ENCODE assay signal across 8 cellular contexts in genomic region chr5:43514816-43515677, GRCh38. TPM values are rescaled to one million over a fixed set of nuclear protein-coding genes. Genes with fewer than 3 reads are reported as not detected.
DNase-seq lines count a peak whose midpoint lies in the region; ATAC-seq and TF ChIP-seq lines count a peak whose summit lies in the region.

TSS of gene C5orf34 (minus strand) at chr5:43515148. CDS start at chr5:43509339, 5,809 bp downstream.

- peaks cover 26% of the 10 kb centered on the region for H3K4me1 ChIP-seq in Loucy (ENCODE audit: insufficient read depth, low read length, poor library complexity, severe bottlenecking)
- peaks cover 14% of the 10 kb centered on the region for H3K4me1 ChIP-seq in RWPE2 (ENCODE audit: insufficient read depth, poor library complexity, severe bottlenecking)

- peaks cover 2% of the 10 kb centered on the region for H3K27me3 Mint-ChIP-seq in nephron progenitor cell (ENCODE audit: low read depth, poor library complexity)
- H3K27me3 Mint-ChIP-seq in stimulated activated naive CD8-positive, alpha-beta T cell treated with anti-CD3 and anti-CD28 coated beads, Interleukin-15, Interleukin-2, amounts not matched to agents 100 ng/mL and 50 ng/mL, for 24 hours = no peaks in the 10 kb centered on the region

- peak within 1 kb of the TSS; percentile 93 for H3K4me3 Mint-ChIP-seq in nephron progenitor cell
- H3K4me3 Mint-ChIP-seq in stimulated activated naive CD8-positive, alpha-beta T cell treated with anti-CD3 and anti-CD28 coated beads, Interleukin-15, Interleukin-2, amounts not matched to agents 100 ng/mL and 50 ng/mL, for 24 hours = peak within 1 kb of the TSS; percentile 97

- H3K9me2 ChIP-seq in Loucy (replicated peaks; ENCODE audit: low read depth, low read length) = no peaks in the 10 kb centered on the region

- H3K27me3 ChIP-seq in H7 (ENCODE audit: control insufficient read depth, insufficient read depth, low read length) (no peaks in the 10 kb centered on the region), Loucy (ENCODE audit: insufficient read depth, low read length, poor library complexity, severe bottlenecking) (no peaks in the 10 kb centered on the region), RWPE2 (ENCODE audit: insufficient read depth, poor library complexity, severe bottlenecking) (no peaks in the 10 kb centered on the region)

- peak within 1 kb of the TSS; percentile 58 for H3K4me3 ChIP-seq in H7 (ENCODE audit: insufficient read depth, low read depth, low read length)
- H3K4me3 ChIP-seq in Loucy (ENCODE audit: low read length, poor library complexity, severe bottlenecking) = peak within 1 kb of the TSS; percentile 76
- H3K4me3 ChIP-seq in RWPE2 (ENCODE audit: severe bottlenecking) = peak within 1 kb of the TSS; percentile 58

- peak within 1 kb of the TSS; percentile 70 for H3K27ac ChIP-seq in RWPE2 (ENCODE audit: poor library complexity, severe bottlenecking)

- H3K27ac Mint-ChIP-seq in nephron progenitor cell = peak within 1 kb of the TSS; percentile 99
- peak within 1 kb of the TSS; percentile 95 for H3K27ac Mint-ChIP-seq in stimulated activated naive CD8-positive, alpha-beta T cell treated with anti-CD3 and anti-CD28 coated beads, Interleukin-15, Interleukin-2, amounts not matched to agents 100 ng/mL and 50 ng/mL, for 24 hours

- H4K20me1 ChIP-seq in Loucy (ENCODE audit: insufficient read depth, low read length, poor library complexity, severe bottlenecking) = peaks cover 5% of the 10 kb centered on the region

- DNase-seq in ELR (ENCODE audit: low read depth) (peak; percentile 98), H7 (peak; percentile 94), RWPE2 (ENCODE audit: low spot score) (peak; percentile 97), fibroblast of the conjunctiva (ENCODE audit: low read depth) (peak; percentile 94), nephron progenitor cell (peak; percentile 98)
- DNase-seq in activated effector memory CD4-positive, alpha-beta T cell treated with Interleukin-2 at 50 U/mL for 16 hours = peak; percentile 88

- H3F3A ChIP-seq in Loucy (ENCODE audit: low read depth) = no peaks in the 10 kb centered on the region

- H3K4me2 ChIP-seq in Loucy (ENCODE audit: low read depth, low read length, poor library complexity, severe bottlenecking) = peak within 1 kb of the TSS; percentile 92

- no peak for TF ChIP-seq CTCF in Loucy (conservative IDR thresholded peaks at IDR 0.05; ENCODE audit: low read length)
- peak; percentile 23 for TF ChIP-seq CTCF in RWPE2 (IDR thresholded peaks at IDR 0.05; ENCODE audit: poor library complexity, severe bottlenecking)
- no peak for TF ChIP-seq CTCF in nephron progenitor cell (IDR thresholded peaks at IDR 0.05)

- H3K9me3 ChIP-seq in Loucy (ENCODE audit: insufficient read depth, low read depth, low read length) = no peaks in the 10 kb centered on the region
- H3K9me3 ChIP-seq in RWPE2 (ENCODE audit: severe bottlenecking) = no peaks in the 10 kb centered on the region

- H3K36me3 Mint-ChIP-seq in nephron progenitor cell (ENCODE audit: low read depth) = peaks cover 31% of the 10 kb centered on the region
- H3K36me3 Mint-ChIP-seq in stimulated activated naive CD8-positive, alpha-beta T cell treated with anti-CD3 and anti-CD28 coated beads, Interleukin-15, Interleukin-2, amounts not matched to agents 100 ng/mL and 50 ng/mL, for 24 hours (ENCODE audit: low read depth) = peaks cover 12% of the 10 kb centered on the region

- peak within 1 kb of the TSS; percentile 84 for H3K9ac ChIP-seq in Loucy (ENCODE audit: low read depth, low read length, poor library complexity, severe bottlenecking)

- peaks cover 38% of the 10 kb centered on the region for H3K4me1 Mint-ChIP-seq in nephron progenitor cell
- H3K4me1 Mint-ChIP-seq in stimulated activated naive CD8-positive, alpha-beta T cell treated with anti-CD3 and anti-CD28 coated beads, Interleukin-15, Interleukin-2, amounts not matched to agents 100 ng/mL and 50 ng/mL, for 24 hours (ENCODE audit: low read depth) = peaks cover 22% of the 10 kb centered on the region

- peak within 1 kb of the TSS; percentile 85 for H2AFZ ChIP-seq in Loucy (ENCODE audit: low read length)

- H3K36me3 ChIP-seq in H7 (replicated peaks; ENCODE audit: control insufficient read depth, insufficient read depth, low read length) (no peaks in the 10 kb centered on the region; the same call in 1 of the 2 replicates), Loucy (ENCODE audit: insufficient read depth, low read length) (no peaks in the 10 kb centered on the region), RWPE2 (ENCODE audit: low read depth) (no peaks in the 10 kb centered on the region)

- H3K79me2 ChIP-seq in Loucy (ENCODE audit: insufficient read depth, low read length) = peaks cover 39% of the 10 kb centered on the region

- peak; percentile 98 for ATAC-seq in RWPE2 (ENCODE audit: low read depth)

- peaks cover 29% of the 10 kb centered on the region for H3K9me3 Mint-ChIP-seq in nephron progenitor cell
- no peaks in the 10 kb centered on the region for H3K9me3 Mint-ChIP-seq in stimulated activated naive CD8-positive, alpha-beta T cell treated with anti-CD3 and anti-CD28 coated beads, Interleukin-15, Interleukin-2, amounts not matched to agents 100 ng/mL and 50 ng/mL, for 24 hours

RNA-seq across cellular contexts. Expression of gene C5orf34, which starts in this region (rescaled TPM):
- total RNA-seq in H7 (2014; rRNA removed; shearing (Covaris generic)) = 20.1 and 24.8 TPM in 2 replicates

Comparison
In these comparisons a context has a peak if more than half of its experiments do, and no peak if none do; other contexts are left out.
1. Peak in every context shown above with its lines: DNase-seq, ATAC-seq, H3K4me3 ChIP-seq and H3K27ac ChIP-seq.